In the genomic region with DNA sequence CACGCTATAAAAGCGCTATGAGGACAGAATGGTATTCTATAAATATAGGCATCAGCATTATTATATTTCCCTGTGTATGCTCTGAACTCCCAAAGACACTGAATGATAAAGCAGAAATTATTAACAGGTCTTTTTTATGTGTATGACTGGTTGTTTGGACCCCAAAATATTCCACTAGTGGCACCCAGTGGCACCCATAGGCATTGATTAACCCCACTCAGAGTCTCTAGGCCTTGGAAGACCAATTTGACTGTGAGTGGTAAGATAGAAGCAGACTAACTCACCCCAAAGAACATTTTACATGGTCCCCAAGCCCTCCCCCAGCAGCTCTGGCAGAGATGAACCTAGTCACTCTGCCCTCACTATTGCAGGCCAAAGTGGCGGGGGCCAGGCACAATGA, we compare ENCODE assay signal across 13 cellular contexts. TPM values are rescaled to one million over a fixed set of nuclear protein-coding genes. Genes with fewer than 3 reads are reported as not detected.
A peak's percentile ranks its signal among the peaks of the same experiment; 100 is the strongest.
DNase-seq lines count a peak whose midpoint lies in the region; ATAC-seq and TF ChIP-seq lines count a peak whose summit lies in the region.
"Had no signal": no experiment of that assay in that cellular context is flagged by ENCODE, and none has a peak within 500 bp of the region (broad histone marks: within the 10 kb centered on the region; RNA-seq: fewer than 3 reads in every experiment).

No MANE protein-coding gene starts in this region.

- CTCF ChIA-PET in PC-3 (lab: Charles Lee): no interaction called here
- CTCF ChIA-PET in activated CD4-positive, alpha-beta memory T cell treated with anti-CD3 and anti-CD28 coated beads, Interleukin-2, amount 10 ng/mL, durations not matched to agents 7 days and 5 days (lab: Charles Lee): no interaction called here

- 92 to 98% methylated on average over 3 of the region's 3 CpGs for whole genome bisulfite sequencing in thyroid gland, 2 donors

- TF ChIP-seq POLR2A in thyroid gland (IDR thresholded peaks at IDR 0.05): no peak

- H3K27ac ChIP-seq in PC-3 (ENCODE audit: low read length) (no peak overlapping the region), thyroid gland (no peak overlapping the region), MM.1S (ENCODE audit: low read length) (no peak overlapping the region)

- peak; percentile 36 for TF ChIP-seq CTCF in PC-3 (conservative IDR thresholded peaks at IDR 0.05; ENCODE audit: low read depth, low read length)
- TF ChIP-seq CTCF in thyroid gland (IDR thresholded peaks at IDR 0.05): no peak
- no peak for TF ChIP-seq CTCF in MM.1S (IDR thresholded peaks at IDR 0.05; ENCODE audit: low read length)

- peak overlapping the region in 1 of 2 donors; percentile 14 for H3K4me3 Mint-ChIP-seq in activated T-cell treated with anti-CD3 and anti-CD28 coated beads, Interleukin-2, amount 50 U/mL, for 72 hours
- no peak overlapping the region for H3K4me3 Mint-ChIP-seq in activated CD4-positive, alpha-beta memory T cell treated with anti-CD3 and anti-CD28 coated beads, Interleukin-2, amount 10 ng/mL, durations not matched to agents 7 days and 5 days

- H3K4me1 ChIP-seq in PC-3 (ENCODE audit: insufficient read depth, low read length) (no peaks in the 10 kb centered on the region), thyroid gland (no peaks in the 10 kb centered on the region), MM.1S (ENCODE audit: low read length) (peaks cover 7% of the 10 kb centered on the region; the same call in 1 of the 2 replicates)

- H3K27me3 ChIP-seq in PC-3 (ENCODE audit: low read length) (no peaks in the 10 kb centered on the region), thyroid gland (no peaks in the 10 kb centered on the region), MM.1S (replicated peaks; ENCODE audit: insufficient read depth, low read length) (no peaks in the 10 kb centered on the region; the same call in 1 of the 2 replicates)

- H3K4me3 ChIP-seq in PC-3 (ENCODE audit: low read length) (no peak overlapping the region), thyroid gland (replicated peaks in 1 of 3) (no peak overlapping the region), MM.1S (ENCODE audit: low read length) (no peak overlapping the region)

- H2AFZ ChIP-seq in PC-3 (ENCODE audit: low read length) (no peak overlapping the region), MM.1S (ENCODE audit: low read length) (no peak overlapping the region)

- H3K36me3 ChIP-seq in PC-3 (ENCODE audit: low read depth, low read length) (no peaks in the 10 kb centered on the region), thyroid gland (no peaks in the 10 kb centered on the region), MM.1S (replicated peaks; ENCODE audit: insufficient read depth, low read length) (no peaks in the 10 kb centered on the region)

- H3K9me3 Mint-ChIP-seq in activated T-cell treated with anti-CD3 and anti-CD28 coated beads, Interleukin-2, amount 50 U/mL, for 72 hours: no peaks in the 10 kb centered on the region
- H3K9me3 Mint-ChIP-seq in activated CD4-positive, alpha-beta memory T cell treated with anti-CD3 and anti-CD28 coated beads, Interleukin-2, amount 10 ng/mL, durations not matched to agents 7 days and 5 days: no peaks in the 10 kb centered on the region

- no peaks in the 10 kb centered on the region for H4K20me1 ChIP-seq in PC-3 (ENCODE audit: low read length)
- H4K20me1 ChIP-seq in MM.1S (ENCODE audit: insufficient read depth, low read length): no peaks in the 10 kb centered on the region

- no peaks in the 10 kb centered on the region for H3K79me2 ChIP-seq in PC-3 (ENCODE audit: low read length)
- H3K79me2 ChIP-seq in MM.1S (ENCODE audit: low read length): no peaks in the 10 kb centered on the region

- DNase-seq in activated T-cell treated with anti-CD3 and anti-CD28 coated beads, Interleukin-2, amount 50 U/mL, for 72 hours: peak in 1 of 2 donors; percentile 3
- DNase-seq in activated T-cell treated with anti-CD3 and anti-CD28 coated beads, Interleukin-2, amount 50 U/mL, for 48 hours: no peak
- DNase-seq in PC-3: peak; percentile 21
- DNase-seq in stimulated activated naive CD8-positive, alpha-beta T cell treated with anti-CD3 and anti-CD28 coated beads, Interleukin-15, Interleukin-2, amounts not matched to agents 100 U/mL and 50 U/mL, for 24 hours: no peak
- DNase-seq in thyroid gland: no peak
- DNase-seq in activated CD4-positive, alpha-beta memory T cell treated with anti-CD3 and anti-CD28 coated beads, Interleukin-2, amount 10 ng/mL, durations not matched to agents 7 days and 5 days: no peak
- DNase-seq in MM.1S: no peak
- DNase-seq: ACHN; activated CD4-positive, alpha-beta T cell treated with anti-CD3 and anti-CD28 coated beads for 1 hour; effector memory CD4-positive, alpha-beta T cell; SHP77; small intestine had no signal

- H3F3A ChIP-seq in PC-3 (ENCODE audit: low read length, unreplicated experiment) (no peaks in the 10 kb centered on the region), MM.1S (ENCODE audit: insufficient read depth, low read length) (no peaks in the 10 kb centered on the region)

- H3K36me3 Mint-ChIP-seq in activated T-cell treated with anti-CD3 and anti-CD28 coated beads, Interleukin-2, amount 50 U/mL, for 72 hours (ENCODE audit: insufficient read depth in 2 of 2): no peaks in the 10 kb centered on the region
- no peaks in the 10 kb centered on the region for H3K36me3 Mint-ChIP-seq in activated CD4-positive, alpha-beta memory T cell treated with anti-CD3 and anti-CD28 coated beads, Interleukin-2, amount 10 ng/mL, durations not matched to agents 7 days and 5 days (ENCODE audit: low read depth)

- no peak overlapping the region for H3K27ac Mint-ChIP-seq in activated T-cell treated with anti-CD3 and anti-CD28 coated beads, Interleukin-2, amount 50 U/mL, for 72 hours
- H3K27ac Mint-ChIP-seq in activated CD4-positive, alpha-beta memory T cell treated with anti-CD3 and anti-CD28 coated beads, Interleukin-2, amount 10 ng/mL, durations not matched to agents 7 days and 5 days: no peak overlapping the region

- intact Hi-C loops in PC-3 (cut with micrococcal nuclease) (no loop called here), thyroid gland (cut with DNase I) (no loop called here)

- H3K4me2 ChIP-seq in PC-3 (ENCODE audit: low read length) (no peak overlapping the region), MM.1S (ENCODE audit: low read depth, low read length) (no peak overlapping the region)

- no TSS peak for BruUV-seq in PC-3 (replicated peaks; lab: Mats Ljungman, UMichigan)

- H3K9ac ChIP-seq in PC-3 (ENCODE audit: low read length): no peak overlapping the region
- H3K9ac ChIP-seq in MM.1S (ENCODE audit: low read length): no peak overlapping the region

- POLR2A ChIA-PET in PC-3 (lab: Charles Lee; ENCODE audit: unreplicated experiment): no interaction called here
- POLR2A ChIA-PET in activated CD4-positive, alpha-beta memory T cell treated with anti-CD3 and anti-CD28 coated beads, Interleukin-2, amount 10 ng/mL, durations not matched to agents 7 days and 5 days (lab: Charles Lee): no interaction called here

- peak; percentile 10 to 31 for ATAC-seq in activated T-cell treated with anti-CD3 and anti-CD28 coated beads, Interleukin-2, amount 50 U/mL, for 72 hours (replicated peaks in 1 of 2)
- ATAC-seq in HG02678 (IDR thresholded peaks at IDR 0.05; ENCODE audit: unreplicated experiment): peak; percentile 5
- ATAC-seq in PC-3: no peak
- peak; percentile 16 for ATAC-seq in stimulated activated naive CD8-positive, alpha-beta T cell treated with anti-CD3 and anti-CD28 coated beads, Interleukin-15, Interleukin-2, amounts not matched to agents 100 U/mL and 50 U/mL, for 24 hours

- peaks cover 33% of the 10 kb centered on the region for H3K4me1 Mint-ChIP-seq in activated T-cell treated with anti-CD3 and anti-CD28 coated beads, Interleukin-2, amount 50 U/mL, for 72 hours (ENCODE audit: low read depth)
- H3K4me1 Mint-ChIP-seq in activated CD4-positive, alpha-beta memory T cell treated with anti-CD3 and anti-CD28 coated beads, Interleukin-2, amount 10 ng/mL, durations not matched to agents 7 days and 5 days: peaks cover 25% of the 10 kb centered on the region

- H3K9me2 ChIP-seq in PC-3 (replicated peaks; ENCODE audit: low read length): no peaks in the 10 kb centered on the region
- no peaks in the 10 kb centered on the region for H3K9me2 ChIP-seq in MM.1S (replicated peaks; ENCODE audit: insufficient read depth, low read length)

- no peaks in the 10 kb centered on the region for H3K9me3 ChIP-seq in PC-3 (ENCODE audit: low read length)
- no peaks in the 10 kb centered on the region for H3K9me3 ChIP-seq in thyroid gland
- H3K9me3 ChIP-seq in MM.1S (replicated peaks; ENCODE audit: insufficient read depth, low read length): no peaks in the 10 kb centered on the region

- H3K27me3 Mint-ChIP-seq in activated T-cell treated with anti-CD3 and anti-CD28 coated beads, Interleukin-2, amount 50 U/mL, for 72 hours (ENCODE audit: low read depth): peaks cover 14% of the 10 kb centered on the region
- H3K27me3 Mint-ChIP-seq in activated CD4-positive, alpha-beta memory T cell treated with anti-CD3 and anti-CD28 coated beads, Interleukin-2, amount 10 ng/mL, durations not matched to agents 7 days and 5 days: peaks cover 14% of the 10 kb centered on the region

RNA-seq across cellular contexts. Expression of gene UBE2E1, which starts 45.4 kb away (rescaled TPM):
- 10 to 100 TPM; 76.2 to 78.4 TPM for total RNA-seq in activated T-cell treated with anti-CD3 and anti-CD28 coated beads, Interleukin-2, amount 50 U/mL, for 72 hours
- total RNA-seq in PC-3 (2014; rRNA removed) (90.1 and 117 TPM in 2 replicates), thyroid gland (10 to 100 TPM; 61.6 to 88.4 (median 79.6) TPM)
- total RNA-seq in activated CD4-positive, alpha-beta memory T cell treated with anti-CD3 and anti-CD28 coated beads, Interleukin-2, amount 10 ng/mL, durations not matched to agents 7 days and 5 days: 10 to 100 TPM; 64.0 to 72.8 TPM
